ENCODE assay signal across 23 cellular contexts in the genomic region with DNA sequence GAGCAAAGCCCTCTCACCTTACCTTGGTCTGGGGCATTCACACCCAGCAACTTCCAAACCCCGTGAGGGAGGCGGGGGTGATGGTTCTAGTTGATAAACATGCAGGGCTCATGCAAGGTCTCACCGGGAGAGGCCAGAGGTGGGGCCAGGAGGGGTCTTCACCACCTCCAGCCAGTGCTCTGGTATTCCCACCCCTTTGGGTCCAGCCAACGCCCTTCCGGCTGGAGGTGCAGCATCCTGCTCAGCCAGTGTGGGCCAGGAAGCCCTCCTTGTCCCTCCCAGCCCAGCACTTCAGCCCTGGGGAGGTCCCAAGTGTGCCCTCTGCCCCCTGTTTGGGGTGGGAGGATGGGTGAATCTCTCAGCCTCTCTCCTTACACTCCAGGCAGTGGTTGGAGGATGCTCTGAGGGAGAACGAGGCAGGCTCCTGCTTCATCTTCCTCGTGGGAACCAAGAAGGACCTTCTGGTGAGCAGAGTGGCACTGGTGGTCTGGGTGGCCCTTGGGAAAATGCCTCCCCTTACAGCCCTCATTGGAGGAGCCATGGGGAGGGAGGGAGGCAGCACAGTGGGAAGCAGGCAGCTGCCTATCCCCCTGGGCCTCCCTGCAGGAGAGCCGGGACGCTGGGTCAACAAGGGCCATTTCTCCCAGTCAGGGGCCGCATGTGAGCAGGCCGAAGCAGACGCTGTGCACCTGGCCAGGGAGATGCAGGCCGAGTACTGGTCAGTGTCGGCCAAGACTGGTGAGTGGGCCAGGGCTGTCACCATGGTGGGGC. TPM values are rescaled to one million over a fixed set of nuclear protein-coding genes. Genes with fewer than 3 reads are reported as not detected.
A peak's percentile ranks its signal among the peaks of the same experiment; 100 is the strongest.
DNase-seq lines count a peak whose midpoint lies in the region; ATAC-seq, FAIRE-seq and TF ChIP-seq lines count a peak whose summit lies in the region.
"Had no signal": no experiment of that assay in that cellular context is flagged by ENCODE, and none has a peak within 500 bp of the region (broad histone marks: within the 10 kb centered on the region; RNA-seq: fewer than 3 reads in every experiment).

No MANE protein-coding gene starts in this region.

- no peak for TF ChIP-seq RAD21 in HepG2 (CRISPR knock-in tag; IDR thresholded peaks at IDR 0.05)

- ATAC-seq in HepG2 = no peak; the same call in 2 of the 3 replicates
- ATAC-seq: T-helper 17 cell had no signal

- TF ChIP-seq EP300 in HepG2 (IDR thresholded peaks at IDR 0.05; ENCODE audit: low read depth in 2 of 2, low read length in 2 of 2) (no peak), HepG2 (CRISPR knock-in tag; IDR thresholded peaks at IDR 0.05; ENCODE audit: borderline replicate concordance) (no peak)

- H3K4me3 ChIP-seq in HEK293 (ENCODE audit: low read depth, low read length) (no peak overlapping the region), HepG2 (replicated peaks in 1 of 3; ENCODE audit: insufficient read depth in 1 of 3, low read depth in 2 of 3, low read length in 3 of 3) (peak overlapping the region in 1 of 3 experiments; percentile 71; a peak in 1 of 6 replicates)

- no peak for FAIRE-seq in HepG2 (lab: Jason Lieb, UNC)
- FAIRE-seq: A204.1, GM12892, H54, HTR-8/SVneo had no signal

- H3K9ac ChIP-seq in HepG2 (ENCODE audit: insufficient read depth, low read depth, low read length) = no peak overlapping the region; the same call in 1 of the 2 replicates
- H3K9ac ChIP-seq: SK-N-SH had no signal

- intact Hi-C loops in HepG2 (cut with micrococcal nuclease; ENCODE audit: unreplicated experiment) = no loop called here

- peak overlapping the region; percentile 95 for H3K4me2 ChIP-seq in HepG2 (ENCODE audit: low read depth, low read length)
- H3K4me2 ChIP-seq: SK-N-SH had no signal

- TF ChIP-seq CTCF in HEK293 (tag by site-specific recombination; IDR thresholded peaks at IDR 0.05) = no peak
- TF ChIP-seq CTCF in HepG2 (CRISPR knock-in tag; IDR thresholded peaks at IDR 0.05) = 0 out of 2 replicates have a peak, but pooled peaks have one; percentile 4

- in situ Hi-C loops in HepG2 (cut with HindIII; ENCODE audit: extremely low pct_ligation_motif_present, low pct_unique_long_range_greater_than_20kb) = loop anchor here (25.0 kb wide), 1 partner anchor 404 kb away; no protein-coding TSS in a partner anchor

- no peaks in the 10 kb centered on the region for H4K20me1 ChIP-seq in HepG2 (ENCODE audit: insufficient read depth, low read length)

- no peaks in the 10 kb centered on the region; a peak in 1 of 5 replicates for H3K27me3 ChIP-seq in HepG2 (ENCODE audit: control insufficient read depth in 1 of 2, insufficient read depth in 2 of 2, low read length in 2 of 2)

- CTCF ChIA-PET in HEK293 (lab: Yijun Ruan, JAX) = interaction anchor here (0.7 kb wide), 1 partner anchor 124 kb away, joined by 3 read pairs; no protein-coding TSS in a partner anchor
- CTCF ChIA-PET in HepG2 (lab: Yijun Ruan, JAX; ENCODE audit: low intra/inter-chr PET ratio, low total read pairs) = no interaction called here

- POLR2A ChIA-PET in HEK293 (lab: Yijun Ruan, JAX) = no interaction called here
- POLR2A ChIA-PET in HepG2 (lab: Yijun Ruan, JAX) = interaction anchor here (1.6 to 2.5 kb wide), 2 partner anchors 14 to 23 kb away, joined by 3 to 12 read pairs; partner anchors contain the start of gene RAB36

- WGBS in HepG2 (ENCODE audit: low lambda C conversion rate) = 33% methylated on average over 3 of the region's 14 CpGs

- peaks cover 0 to 21% of the 10 kb centered on the region in 2 experiments; a peak in 1 of 3 replicates for H3K36me3 ChIP-seq in HEK293 (ENCODE audit: control insufficient read depth in 2 of 2, insufficient read depth in 1 of 2, low read length in 2 of 2)
- no peaks in the 10 kb centered on the region for H3K36me3 ChIP-seq in HepG2 (replicated peaks in 1 of 2; ENCODE audit: control insufficient read depth in 1 of 2, insufficient read depth in 2 of 2, low read length in 2 of 2)

- no peak overlapping the region for H2AFZ ChIP-seq in HepG2 (ENCODE audit: low read length)

- no peaks in the 10 kb centered on the region for H3K9me3 ChIP-seq in HEK293 (ENCODE audit: control insufficient read depth, insufficient read depth, low read depth, low read length)
- H3K9me3 ChIP-seq in HepG2 (ENCODE audit: low read length) = no peaks in the 10 kb centered on the region
- H3K9me3 ChIP-seq: SK-N-SH had no signal

- peak; percentile 38 for DNase-seq in COR-L47 (lab: John Stamatoyannopoulos, UW)
- peak; percentile 64 for DNase-seq in NCI-H69 (lab: John Stamatoyannopoulos, UW)
- DNase-seq in HepG2 (ENCODE audit: low spot score) = no peak
- no peak for DNase-seq in activated effector memory CD4-positive, alpha-beta T cell treated with Interleukin-2 at 50 U/mL for 16 hours
- no peak for DNase-seq in cerebellum (ENCODE audit: low spot score)
- DNase-seq in GOT3 (lab: John Stamatoyannopoulos, UW) = no peak
- no peak for DNase-seq in COLO829 (ENCODE audit: low spot score)
- DNase-seq: C1 segment of cervical spinal cord; CD4-positive, alpha-beta memory T cell; DND-41; HFFc6; NCI-H1092; NCI-H1436 treated with DMSO at 0.1 percent for 48 hours; NCI-H2029; NCI-H526 treated with DMSO at 0.1 percent for 48 hours; SK-N-SH; T-helper 17 cell had no signal

- no peaks in the 10 kb centered on the region for H3K79me2 ChIP-seq in HepG2 (ENCODE audit: insufficient read depth, low read length)

- H3K27ac ChIP-seq in HEK293 (ENCODE audit: extremely low read depth, low read depth, low read length) = no peak overlapping the region
- H3K27ac ChIP-seq in HepG2 (ENCODE audit: extremely low read length, insufficient read depth, low read length) = peak overlapping the region; percentile 65

- TF ChIP-seq POLR2A in HepG2 (IDR thresholded peaks at IDR 0.05; ENCODE audit: insufficient read depth in 1 of 2, low read depth in 2 of 2, low read length in 2 of 2) = no peak

- H3K4me1 ChIP-seq in HEK293 (ENCODE audit: control insufficient read depth, insufficient read depth, low read length) = no peaks in the 10 kb centered on the region
- H3K4me1 ChIP-seq in HepG2 (ENCODE audit: insufficient read depth, low read length) = peaks cover 100% of the 10 kb centered on the region

- BruUV-seq in HepG2 (replicated peaks; lab: Mats Ljungman, UMichigan) = no TSS peak

RNA-seq across cellular contexts. Expression of gene RAB36, which starts 13.4 kb away (rescaled TPM):
- total RNA-seq in HepG2 (2016; rRNA removed; fragmentation: Illumina TruSeq; extraction: Trizol) (0.20 and 0.24 TPM in 2 replicates), cerebellum (6.8 TPM)
- 0.10 TPM in 1 of 2 replicates, not detected in the other for total RNA-seq in HepG2 (2016; cell fraction: cytosol; rRNA removed; fragmentation: Illumina TruSeq; extraction: Trizol; ENCODE audit: low read depth)
- total RNA-seq in HepG2 (2016; cell fraction: insoluble cytoplasmic fraction; rRNA removed; fragmentation: Illumina TruSeq; extraction: Trizol) = 0.24 and 0.37 TPM in 2 replicates
- total RNA-seq in HepG2 (2016; cell fraction: membrane; rRNA removed; fragmentation: Illumina TruSeq; extraction: Trizol) = 0.12 and 0.17 TPM in 2 replicates
- 0.19 TPM in 2 replicates for total RNA-seq in HepG2 (2016; cell fraction: nucleus; rRNA removed; fragmentation: Illumina TruSeq; extraction: Trizol)
- 0.86 and 1.0 TPM in 2 replicates for polyA plus RNA-seq in HepG2 (2011; rRNA removed)
- polyA plus RNA-seq in HepG2 (2011; cell fraction: cytosol; rRNA removed) = 0.74 and 0.89 TPM in 2 replicates
- polyA plus RNA-seq in HepG2 (2011; cell fraction: nucleus; rRNA removed) = 0.59 and 0.71 TPM in 2 replicates
- 0.49 and 0.95 TPM in 2 replicates for polyA plus RNA-seq in HepG2 (2012)
- polyA plus RNA-seq in HepG2 (2016; cell fraction: cytosol; fragmentation: Illumina TruSeq; extraction: Trizol; ENCODE audit: low read depth) = 0.03 and 0.05 TPM in 2 replicates
- 0.22 and 0.23 TPM in 2 replicates for polyA plus RNA-seq in HepG2 (2016; cell fraction: insoluble cytoplasmic fraction; fragmentation: Illumina TruSeq; extraction: Trizol; ENCODE audit: low read depth)
- 0.14 and 0.15 TPM in 2 replicates for polyA plus RNA-seq in HepG2 (2016; cell fraction: membrane; fragmentation: Illumina TruSeq; extraction: Trizol; ENCODE audit: low read depth)
- 0.19 and 0.33 TPM in 2 replicates for polyA plus RNA-seq in HepG2 (2016; cell fraction: nucleus; fragmentation: Illumina TruSeq; extraction: Trizol; ENCODE audit: insufficient read depth, low read depth)
- polyA minus RNA-seq in HepG2 (2011; rRNA and poly(A)+ RNA removed; ENCODE audit: low replicate concordance) = 0.02 and 2.6 TPM in 2 replicates
- polyA minus RNA-seq in HepG2 (2011; cell fraction: cytosol; rRNA and poly(A)+ RNA removed) = 0.44 and 0.49 TPM in 2 replicates
- 0.37 and 0.64 TPM in 2 replicates for polyA minus RNA-seq in HepG2 (2011; cell fraction: nucleus; rRNA and poly(A)+ RNA removed)

RNA-seq across cellular contexts. Expression of gene RSPH14, which starts 16.9 kb away (rescaled TPM):
- total RNA-seq in HepG2 (2016; rRNA removed; fragmentation: Illumina TruSeq; extraction: Trizol) (1.1 and 1.3 TPM in 2 replicates), cerebellum (5.5 TPM)
- 0.35 and 0.71 TPM in 2 replicates for total RNA-seq in HepG2 (2016; cell fraction: cytosol; rRNA removed; fragmentation: Illumina TruSeq; extraction: Trizol; ENCODE audit: low read depth)
- 0.67 and 1.0 TPM in 2 replicates for total RNA-seq in HepG2 (2016; cell fraction: insoluble cytoplasmic fraction; rRNA removed; fragmentation: Illumina TruSeq; extraction: Trizol)
- 0.40 and 1.1 TPM in 2 replicates for total RNA-seq in HepG2 (2016; cell fraction: membrane; rRNA removed; fragmentation: Illumina TruSeq; extraction: Trizol)
- 0.94 TPM in 1 of 2 replicates, not detected in the other for total RNA-seq in HepG2 (2016; cell fraction: nucleus; rRNA removed; fragmentation: Illumina TruSeq; extraction: Trizol)
- polyA plus RNA-seq in HepG2 (2011; rRNA removed) = 0.86 and 1.2 TPM in 2 replicates
- polyA plus RNA-seq in HepG2 (2011; cell fraction: cytosol; rRNA removed) = 0.55 and 0.93 TPM in 2 replicates
- 0.48 and 0.50 TPM in 2 replicates for polyA plus RNA-seq in HepG2 (2011; cell fraction: nucleus; rRNA removed)
- 0.58 and 2.0 TPM in 2 replicates for polyA plus RNA-seq in HepG2 (2012)
- polyA plus RNA-seq in HepG2 (2016; cell fraction: cytosol; fragmentation: Illumina TruSeq; extraction: Trizol; ENCODE audit: low read depth) = 0.60 and 0.71 TPM in 2 replicates
- 0.40 and 1.1 TPM in 2 replicates for polyA plus RNA-seq in HepG2 (2016; cell fraction: insoluble cytoplasmic fraction; fragmentation: Illumina TruSeq; extraction: Trizol; ENCODE audit: low read depth)
- 0.47 and 2.4 TPM in 2 replicates for polyA plus RNA-seq in HepG2 (2016; cell fraction: membrane; fragmentation: Illumina TruSeq; extraction: Trizol; ENCODE audit: low read depth)
- polyA plus RNA-seq in HepG2 (2016; cell fraction: nucleus; fragmentation: Illumina TruSeq; extraction: Trizol; ENCODE audit: insufficient read depth, low read depth) = 1.6 and 2.0 TPM in 2 replicates
- polyA minus RNA-seq in HepG2 (2011; rRNA and poly(A)+ RNA removed; ENCODE audit: low replicate concordance) = 1.4 TPM in 1 of 2 replicates, not detected in the other
- polyA minus RNA-seq in HepG2 (2011; cell fraction: cytosol; rRNA and poly(A)+ RNA removed) = not detected in 2 replicates
- 1.0 and 1.4 TPM in 2 replicates for polyA minus RNA-seq in HepG2 (2011; cell fraction: nucleus; rRNA and poly(A)+ RNA removed)
- total RNA-seq: CD4-positive, alpha-beta memory T cell; HFFc6; NCI-H460 had no signal
- polyA plus RNA-seq: CD4-positive, alpha-beta memory T cell had no signal

RNA-seq across cellular contexts. Expression of gene BCR, which starts 21.6 kb away (rescaled TPM):
- total RNA-seq in HepG2 (2016; rRNA removed; fragmentation: Illumina TruSeq; extraction: Trizol) (33.6 and 35.4 TPM in 2 replicates), cerebellum (57.5 TPM)
- 10.9 and 12.3 TPM in 2 replicates for total RNA-seq in HepG2 (2016; cell fraction: cytosol; rRNA removed; fragmentation: Illumina TruSeq; extraction: Trizol; ENCODE audit: low read depth)
- 29.4 and 37.4 TPM in 2 replicates for total RNA-seq in HepG2 (2016; cell fraction: insoluble cytoplasmic fraction; rRNA removed; fragmentation: Illumina TruSeq; extraction: Trizol)
- total RNA-seq in HepG2 (2016; cell fraction: membrane; rRNA removed; fragmentation: Illumina TruSeq; extraction: Trizol) = 17.4 and 22.3 TPM in 2 replicates
- 26.4 and 32.2 TPM in 2 replicates for total RNA-seq in HepG2 (2016; cell fraction: nucleus; rRNA removed; fragmentation: Illumina TruSeq; extraction: Trizol)
- polyA plus RNA-seq in HepG2 (2011; rRNA removed) = 19.9 and 21.9 TPM in 2 replicates
- polyA plus RNA-seq in HepG2 (2011; cell fraction: cytosol; rRNA removed) = 28.9 and 33.8 TPM in 2 replicates
- polyA plus RNA-seq in HepG2 (2011; cell fraction: nucleus; rRNA removed) = 66.0 and 71.9 TPM in 2 replicates
- 21.2 and 25.3 TPM in 2 replicates for polyA plus RNA-seq in HepG2 (2012)
- 2.3 and 4.6 TPM in 2 replicates for polyA plus RNA-seq in HepG2 (2016; cell fraction: cytosol; fragmentation: Illumina TruSeq; extraction: Trizol; ENCODE audit: low read depth)
- polyA plus RNA-seq in HepG2 (2016; cell fraction: insoluble cytoplasmic fraction; fragmentation: Illumina TruSeq; extraction: Trizol; ENCODE audit: low read depth) = 26.5 and 34.8 TPM in 2 replicates
- polyA plus RNA-seq in HepG2 (2016; cell fraction: membrane; fragmentation: Illumina TruSeq; extraction: Trizol; ENCODE audit: low read depth) = 11.6 and 12.9 TPM in 2 replicates
- 45.4 and 51.6 TPM in 2 replicates for polyA plus RNA-seq in HepG2 (2016; cell fraction: nucleus; fragmentation: Illumina TruSeq; extraction: Trizol; ENCODE audit: insufficient read depth, low read depth)
- polyA minus RNA-seq in HepG2 (2011; rRNA and poly(A)+ RNA removed; ENCODE audit: low replicate concordance) = 67.7 and 82.7 TPM in 2 replicates
- polyA minus RNA-seq in HepG2 (2011; cell fraction: cytosol; rRNA and poly(A)+ RNA removed) = 43.0 and 57.5 TPM in 2 replicates
- polyA minus RNA-seq in HepG2 (2011; cell fraction: nucleus; rRNA and poly(A)+ RNA removed) = 24.6 and 32.1 TPM in 2 replicates

Comparison
In these comparisons a context has a peak if more than half of its experiments do, and no peak if none do; other contexts are left out.
1. DNase-seq: peak in COR-L47 (single experiment) and NCI-H69 (single experiment); none in HepG2 (single experiment), activated effector memory CD4-positive, alpha-beta T cell treated with Interleukin-2 at 50 U/mL for 16 hours (single experiment), cerebellum (single experiment), GOT3 (single experiment) and COLO829 (single experiment).